1 cellular context compared by ENCODE assay signal in the genomic region with DNA sequence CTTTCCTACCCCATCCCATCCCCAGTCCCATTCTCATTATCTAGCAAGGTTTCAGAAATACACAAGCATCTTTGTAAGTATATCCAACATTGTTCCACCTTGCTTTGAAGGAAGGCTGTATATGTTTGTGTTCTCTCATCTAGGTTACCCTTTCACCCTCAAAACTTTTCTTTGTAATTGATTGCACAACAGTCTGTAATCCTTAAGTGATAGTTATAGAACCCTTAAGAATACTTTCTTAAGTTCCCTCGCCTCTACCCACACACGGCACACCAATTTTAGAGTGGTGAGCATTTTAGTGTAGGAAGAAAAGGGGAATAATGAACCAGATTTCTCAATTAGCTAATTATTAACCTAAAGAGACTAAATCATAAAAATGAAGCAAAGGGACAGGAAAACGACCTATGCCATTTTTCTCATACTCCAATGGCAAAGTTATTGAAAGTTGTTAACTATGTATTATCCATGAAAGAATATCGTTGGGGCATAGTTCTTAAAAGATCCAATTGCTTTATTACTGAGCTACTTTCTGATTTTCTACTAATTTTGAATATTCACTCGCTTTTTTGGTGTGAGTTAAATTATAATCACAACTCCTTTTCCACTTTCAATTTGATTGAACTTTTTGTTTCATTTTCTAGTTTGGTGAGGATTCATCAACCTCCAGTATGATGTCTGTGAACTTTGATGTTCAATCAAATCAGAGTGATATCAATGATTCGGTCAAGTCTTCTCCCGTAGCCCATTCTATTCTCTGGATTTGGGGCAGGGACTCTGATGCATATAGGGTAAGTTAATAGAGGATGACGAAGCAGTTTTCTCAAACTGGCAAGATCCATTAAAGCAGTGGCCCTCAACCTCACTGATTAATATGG.
TF ChIP-seq lines count a peak whose summit lies in the region.

No MANE protein-coding gene starts in this region.

TF ChIP-seq in IMR-90, 13 proteins besides CTCF, POLR2A, EP300 and RAD21 (continued from another document):
- TF ChIP-seq BHLHE40 (IDR thresholded peaks at IDR 0.05; ENCODE audit: low read depth, low read length) (no peak), RFX5 (IDR thresholded peaks at IDR 0.05; ENCODE audit: low read depth, low read length) (no peak), SMC3 (IDR thresholded peaks at IDR 0.05; ENCODE audit: low read depth, low read length) (no peak), MXI1 (IDR thresholded peaks at IDR 0.05; ENCODE audit: borderline replicate concordance, low read depth, low read length) (no peak), MAFK (IDR thresholded peaks at IDR 0.05; ENCODE audit: low read depth, low read length) (no peak), CHD1 (IDR thresholded peaks at IDR 0.05; ENCODE audit: low read depth, low read length) (no peak), RCOR1 (IDR thresholded peaks at IDR 0.05; ENCODE audit: insufficient replicate concordance, low read length) (no peak), MAZ (IDR thresholded peaks at IDR 0.05; ENCODE audit: borderline replicate concordance, low read depth, low read length) (no peak), FOS (IDR thresholded peaks at IDR 0.05; ENCODE audit: low read depth, low read length) (no peak), CEBPB (IDR thresholded peaks at IDR 0.05; ENCODE audit: low read depth, low read length) (peak; percentile 76)
- TF ChIP-seq, protein P1, sequence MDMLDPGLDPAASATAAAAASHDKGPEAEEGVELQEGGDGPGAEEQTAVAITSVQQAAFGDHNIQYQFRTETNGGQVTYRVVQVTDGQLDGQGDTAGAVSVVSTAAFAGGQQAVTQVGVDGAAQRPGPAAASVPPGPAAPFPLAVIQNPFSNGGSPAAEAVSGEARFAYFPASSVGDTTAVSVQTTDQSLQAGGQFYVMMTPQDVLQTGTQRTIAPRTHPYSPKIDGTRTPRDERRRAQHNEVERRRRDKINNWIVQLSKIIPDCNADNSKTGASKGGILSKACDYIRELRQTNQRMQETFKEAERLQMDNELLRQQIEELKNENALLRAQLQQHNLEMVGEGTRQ (IDR thresholded peaks at IDR 0.05; ENCODE audit: low read depth, low read length), result no peak
- TF ChIP-seq, protein P2, sequence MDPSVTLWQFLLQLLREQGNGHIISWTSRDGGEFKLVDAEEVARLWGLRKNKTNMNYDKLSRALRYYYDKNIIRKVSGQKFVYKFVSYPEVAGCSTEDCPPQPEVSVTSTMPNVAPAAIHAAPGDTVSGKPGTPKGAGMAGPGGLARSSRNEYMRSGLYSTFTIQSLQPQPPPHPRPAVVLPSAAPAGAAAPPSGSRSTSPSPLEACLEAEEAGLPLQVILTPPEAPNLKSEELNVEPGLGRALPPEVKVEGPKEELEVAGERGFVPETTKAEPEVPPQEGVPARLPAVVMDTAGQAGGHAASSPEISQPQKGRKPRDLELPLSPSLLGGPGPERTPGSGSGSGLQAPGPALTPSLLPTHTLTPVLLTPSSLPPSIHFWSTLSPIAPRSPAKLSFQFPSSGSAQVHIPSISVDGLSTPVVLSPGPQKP (IDR thresholded peaks at IDR 0.05; ENCODE audit: borderline replicate concordance, low read depth, low read length), result no peak
